Comparison of ENCODE assay signal across 11 cellular contexts in genomic region chr5:154770111-154770510, GRCh38. TPM values are rescaled to one million over a fixed set of nuclear protein-coding genes. Genes with fewer than 3 reads are reported as not detected.
A peak's percentile ranks its signal among the peaks of the same experiment; 100 is the strongest.
DNase-seq lines count a peak whose midpoint lies in the region; ATAC-seq and TF ChIP-seq lines count a peak whose summit lies in the region.
"Had no signal": no experiment of that assay in that cellular context is flagged by ENCODE, and none has a peak within 500 bp of the region (broad histone marks: within the 10 kb centered on the region; RNA-seq: fewer than 3 reads in every experiment).

No MANE protein-coding gene starts in this region.

- peak; percentile 39 for ATAC-seq in GM19328 (IDR thresholded peaks at IDR 0.05; ENCODE audit: unreplicated experiment)
- ATAC-seq in natural killer cell treated with Interleukin-12 subunit alpha and Interleukin-12 subunit beta and Interleukin-15 and Interleukin-18, amount 100 ng/mL, for 72 hours = no peak

- H3K27ac Mint-ChIP-seq in CD14-positive monocyte = peak overlapping the region; percentile 70 to 95 (median 80)
- H3K27ac Mint-ChIP-seq in activated T-helper 2 cell treated with anti-CD3 and anti-CD28 coated beads, Interferon-gamma antibody, Interleukin-2, Interleukin-4, amounts not matched to agents 10 μg/mL and 5 μg/mL and 100 μg/mL, durations not matched to agents 14 hours and 24 hours and 36 hours = peak overlapping the region; percentile 16
- H3K27ac Mint-ChIP-seq in natural killer cell treated with Interleukin-12 subunit alpha and Interleukin-12 subunit beta and Interleukin-15 and Interleukin-18, amount 100 ng/mL, for 72 hours = peak overlapping the region; percentile 10 to 32

- no peak overlapping the region for H3K4me3 Mint-ChIP-seq in CD14-positive monocyte
- no peak overlapping the region for H3K4me3 Mint-ChIP-seq in activated T-helper 2 cell treated with anti-CD3 and anti-CD28 coated beads, Interferon-gamma antibody, Interleukin-2, Interleukin-4, amounts not matched to agents 10 μg/mL and 5 μg/mL and 100 μg/mL, durations not matched to agents 14 hours and 24 hours and 36 hours (ENCODE audit: low read depth)
- no peak overlapping the region for H3K4me3 Mint-ChIP-seq in natural killer cell treated with Interleukin-12 subunit alpha and Interleukin-12 subunit beta and Interleukin-15 and Interleukin-18, amount 100 ng/mL, for 72 hours

- no peak for TF ChIP-seq CTCF in CD14-positive monocyte (IDR thresholded peaks at IDR 0.05)

- H3K4me1 Mint-ChIP-seq in CD14-positive monocyte = peaks cover 65% of the 10 kb centered on the region
- H3K4me1 Mint-ChIP-seq in activated T-helper 2 cell treated with anti-CD3 and anti-CD28 coated beads, Interferon-gamma antibody, Interleukin-2, Interleukin-4, amounts not matched to agents 10 μg/mL and 5 μg/mL and 100 μg/mL, durations not matched to agents 14 hours and 24 hours and 36 hours (ENCODE audit: low read depth) = peaks cover 44% of the 10 kb centered on the region
- H3K4me1 Mint-ChIP-seq in natural killer cell treated with Interleukin-12 subunit alpha and Interleukin-12 subunit beta and Interleukin-15 and Interleukin-18, amount 100 ng/mL, for 72 hours (ENCODE audit: low read depth in 2 of 2) = peaks cover 51 to 56% of the 10 kb centered on the region in 2 donors

- DNase-seq in CD14-positive monocyte (ENCODE audit: low spot score) (no peak), ACHN (no peak), hypothalamus (lab: John Stamatoyannopoulos, UW) (no peak), COR-L47 (lab: John Stamatoyannopoulos, UW) (no peak), C1 segment of cervical spinal cord (lab: John Stamatoyannopoulos, UW) (no peak)
- no peak for DNase-seq in activated T-helper 2 cell treated with anti-CD3 and anti-CD28 coated beads, Interferon-gamma antibody, Interleukin-2, Interleukin-4, amounts not matched to agents 10 μg/mL and 5 μg/mL and 100 μg/mL, durations not matched to agents 14 hours and 24 hours and 36 hours (ENCODE audit: low spot score)
- DNase-seq in natural killer cell treated with Interleukin-12 subunit alpha and Interleukin-12 subunit beta and Interleukin-15 and Interleukin-18, amount 100 ng/mL, for 72 hours (ENCODE audit: low spot score) = no peak
- DNase-seq: DMS79, NCI-H1105, right lobe of liver had no signal

- in situ Hi-C loops in ACHN (cut with HindIII; ENCODE audit: low pct_ligation_motif_present, low pct_unique_long_range_greater_than_20kb, low sequenced_read_pairs) = no loop called here

- H3K36me3 Mint-ChIP-seq in CD14-positive monocyte = peaks cover 7 to 14% of the 10 kb centered on the region in 2 donors
- H3K36me3 Mint-ChIP-seq in activated T-helper 2 cell treated with anti-CD3 and anti-CD28 coated beads, Interferon-gamma antibody, Interleukin-2, Interleukin-4, amounts not matched to agents 10 μg/mL and 5 μg/mL and 100 μg/mL, durations not matched to agents 14 hours and 24 hours and 36 hours (ENCODE audit: low read depth) = peaks cover 16% of the 10 kb centered on the region
- H3K36me3 Mint-ChIP-seq in natural killer cell treated with Interleukin-12 subunit alpha and Interleukin-12 subunit beta and Interleukin-15 and Interleukin-18, amount 100 ng/mL, for 72 hours = no peaks in the 10 kb centered on the region

- H3K9me3 Mint-ChIP-seq in CD14-positive monocyte = no peaks in the 10 kb centered on the region
- no peaks in the 10 kb centered on the region for H3K9me3 Mint-ChIP-seq in activated T-helper 2 cell treated with anti-CD3 and anti-CD28 coated beads, Interferon-gamma antibody, Interleukin-2, Interleukin-4, amounts not matched to agents 10 μg/mL and 5 μg/mL and 100 μg/mL, durations not matched to agents 14 hours and 24 hours and 36 hours
- H3K9me3 Mint-ChIP-seq in natural killer cell treated with Interleukin-12 subunit alpha and Interleukin-12 subunit beta and Interleukin-15 and Interleukin-18, amount 100 ng/mL, for 72 hours = no peaks in the 10 kb centered on the region

- intact Hi-C loops in CD14-positive monocyte (cut with micrococcal nuclease) = no loop called here
- intact Hi-C loops in activated T-helper 2 cell treated with anti-CD3 and anti-CD28 coated beads, Interferon-gamma antibody, Interleukin-2, Interleukin-4, amounts not matched to agents 10 μg/mL and 5 μg/mL and 100 μg/mL, durations not matched to agents 14 hours and 24 hours and 36 hours (cut with micrococcal nuclease) = no loop called here

- peaks cover 0 to 3% (median 3%) of the 10 kb centered on the region in 3 donors for H3K27me3 Mint-ChIP-seq in CD14-positive monocyte (ENCODE audit: low read depth in 3 of 3)
- no peaks in the 10 kb centered on the region for H3K27me3 Mint-ChIP-seq in activated T-helper 2 cell treated with anti-CD3 and anti-CD28 coated beads, Interferon-gamma antibody, Interleukin-2, Interleukin-4, amounts not matched to agents 10 μg/mL and 5 μg/mL and 100 μg/mL, durations not matched to agents 14 hours and 24 hours and 36 hours (ENCODE audit: low read depth)
- no peaks in the 10 kb centered on the region for H3K27me3 Mint-ChIP-seq in natural killer cell treated with Interleukin-12 subunit alpha and Interleukin-12 subunit beta and Interleukin-15 and Interleukin-18, amount 100 ng/mL, for 72 hours

RNA-seq across cellular contexts. Expression of gene LARP1, which starts 14.9 kb away (rescaled TPM):
- 1 to 10 TPM; 4.7 to 5.8 TPM for polyA plus RNA-seq in CD14-positive monocyte
- total RNA-seq in activated T-helper 2 cell treated with anti-CD3 and anti-CD28 coated beads, Interferon-gamma antibody, Interleukin-2, Interleukin-4, amounts not matched to agents 10 μg/mL and 5 μg/mL and 100 μg/mL, durations not matched to agents 14 hours and 24 hours and 36 hours = 278 and 301 TPM in 2 replicates
- 100 to 1,000 TPM; 193 to 369 TPM for total RNA-seq in natural killer cell treated with Interleukin-12 subunit alpha and Interleukin-12 subunit beta and Interleukin-15 and Interleukin-18, amount 100 ng/mL, for 72 hours

Comparison
In these comparisons a context has a peak if more than half of its experiments do, and no peak if none do; other contexts are left out.
1. H3K27ac Mint-ChIP-seq: peak in every context shown above with its lines; median percentile 80 in CD14-positive monocyte; 21 in natural killer cell treated with Interleukin-12 subunit alpha and Interleukin-12 subunit beta and Interleukin-15 and Interleukin-18, amount 100 ng/mL, for 72 hours; 16 in activated T-helper 2 cell treated with anti-CD3 and anti-CD28 coated beads, Interferon-gamma antibody, Interleukin-2, Interleukin-4, amounts not matched to agents 10 μg/mL and 5 μg/mL and 100 μg/mL, durations not matched to agents 14 hours and 24 hours and 36 hours.